15 cellular contexts compared by ENCODE assay signal in the genomic region with DNA sequence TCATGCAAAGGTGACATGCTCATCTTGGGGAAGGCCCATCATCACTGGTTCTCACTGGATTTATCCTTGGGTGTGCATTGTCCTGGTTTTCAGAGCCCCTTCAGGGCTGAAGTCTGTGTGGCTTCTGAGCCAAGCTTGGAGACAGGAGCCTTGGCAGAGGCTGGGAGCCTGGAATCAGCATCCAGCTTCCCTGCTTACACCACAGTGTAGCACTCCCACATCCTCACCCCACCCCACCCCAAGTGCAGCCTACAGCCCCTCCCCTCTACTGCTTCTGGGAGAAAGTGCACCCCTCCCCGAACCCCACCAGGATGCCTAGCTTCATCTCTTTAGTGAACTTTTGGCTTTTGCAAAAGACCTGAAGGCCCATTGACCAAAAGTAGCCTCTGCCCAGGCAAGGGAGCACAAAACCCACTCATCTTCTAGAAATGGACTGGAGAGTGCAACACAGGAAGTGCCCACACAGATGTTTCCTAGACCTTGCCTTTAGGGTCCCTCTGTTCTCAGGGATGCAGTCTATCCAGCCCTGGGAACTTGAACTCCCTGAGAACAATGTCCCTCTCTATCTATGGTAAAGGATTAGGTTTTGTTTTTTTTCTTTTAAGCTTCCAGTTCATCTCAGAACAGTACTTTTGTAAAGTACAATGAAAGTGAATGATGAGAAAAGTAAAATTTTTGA.
A peak's percentile ranks its signal among the peaks of the same experiment; 100 is the strongest.
DNase-seq lines count a peak whose midpoint lies in the region; ATAC-seq and TF ChIP-seq lines count a peak whose summit lies in the region.
"Had no signal": no experiment of that assay in that cellular context is flagged by ENCODE, and none has a peak within 500 bp of the region (broad histone marks: within the 10 kb centered on the region; RNA-seq: fewer than 3 reads in every experiment).

No MANE protein-coding gene starts in this region.

- peaks cover 76% of the 10 kb centered on the region for H3K4me1 Mint-ChIP-seq in activated naive CD4-positive, alpha-beta T cell treated with anti-CD3 and anti-CD28 coated beads for 36 hours (ENCODE audit: low read depth)
- peaks cover 52% of the 10 kb centered on the region for H3K4me1 Mint-ChIP-seq in T-helper 17 cell
- H3K4me1 Mint-ChIP-seq in stimulated activated memory B cell treated with anti-CD40 and anti-IgM and Interleukin-4, amounts not matched to agents 10 μg/mL and 1 μg/mL and 100 μg/mL, for 72 hours = peaks cover 93% of the 10 kb centered on the region
- H3K4me1 Mint-ChIP-seq in osteocyte (ENCODE audit: unreplicated experiment) = peaks cover 32% of the 10 kb centered on the region

- ATAC-seq in T-helper 17 cell = no peak
- ATAC-seq in left cardiac atrium = peak in 1 of 2 donors; percentile 12
- ATAC-seq in stimulated activated memory B cell treated with anti-CD40 and anti-IgM and Interleukin-4, amounts not matched to agents 10 μg/mL and 1 μg/mL and 100 μg/mL, for 72 hours = no peak

- no peaks in the 10 kb centered on the region for H3K36me3 Mint-ChIP-seq in activated naive CD4-positive, alpha-beta T cell treated with anti-CD3 and anti-CD28 coated beads for 36 hours (ENCODE audit: low read depth)
- H3K36me3 Mint-ChIP-seq in T-helper 17 cell (ENCODE audit: low read depth) (peaks cover 3% of the 10 kb centered on the region), osteocyte (ENCODE audit: unreplicated experiment) (no peaks in the 10 kb centered on the region)
- H3K36me3 Mint-ChIP-seq in stimulated activated memory B cell treated with anti-CD40 and anti-IgM and Interleukin-4, amounts not matched to agents 10 μg/mL and 1 μg/mL and 100 μg/mL, for 72 hours = no peaks in the 10 kb centered on the region

- no peaks in the 10 kb centered on the region for H3K27me3 Mint-ChIP-seq in activated naive CD4-positive, alpha-beta T cell treated with anti-CD3 and anti-CD28 coated beads for 36 hours (ENCODE audit: low read depth)
- no peaks in the 10 kb centered on the region for H3K27me3 Mint-ChIP-seq in T-helper 17 cell
- H3K27me3 Mint-ChIP-seq in stimulated activated memory B cell treated with anti-CD40 and anti-IgM and Interleukin-4, amounts not matched to agents 10 μg/mL and 1 μg/mL and 100 μg/mL, for 72 hours = no peaks in the 10 kb centered on the region
- no peaks in the 10 kb centered on the region for H3K27me3 Mint-ChIP-seq in osteocyte (ENCODE audit: unreplicated experiment)

- H3K9me3 Mint-ChIP-seq in activated naive CD4-positive, alpha-beta T cell treated with anti-CD3 and anti-CD28 coated beads for 36 hours = no peaks in the 10 kb centered on the region
- H3K9me3 Mint-ChIP-seq in stimulated activated memory B cell treated with anti-CD40 and anti-IgM and Interleukin-4, amounts not matched to agents 10 μg/mL and 1 μg/mL and 100 μg/mL, for 72 hours = no peaks in the 10 kb centered on the region
- H3K9me3 Mint-ChIP-seq in osteocyte (ENCODE audit: unreplicated experiment) = no peaks in the 10 kb centered on the region

- no peak for TF ChIP-seq CTCF in osteocyte (IDR thresholded peaks at IDR 0.05)

- no peak for DNase-seq in activated naive CD4-positive, alpha-beta T cell treated with anti-CD3 and anti-CD28 coated beads for 36 hours
- DNase-seq in activated naive CD4-positive, alpha-beta T cell treated with anti-CD3 and anti-CD28 coated beads, Interleukin-2, amount 50 U/mL, for 16 hours = no peak
- DNase-seq in T-helper 17 cell = no peak
- DNase-seq in left cardiac atrium = peak; percentile 33
- DNase-seq in NCI-H510A treated with DMSO at 0.1 percent for 48 hours (lab: John Stamatoyannopoulos, UW) = no peak
- no peak for DNase-seq in HK-2 (ENCODE audit: unreplicated experiment)
- DNase-seq in osteocyte (ENCODE audit: extremely low spot score, unreplicated experiment) = no peak
- DNase-seq: activated T-cell treated with anti-CD3 and anti-CD28 coated beads for 4 hours; left lung; NCI-H2081; pancreas; stimulated activated CD4-positive, alpha-beta T cell treated with anti-CD3 and anti-CD28 coated beads, Interleukin-12 subunit alpha, Interleukin-12 subunit beta, amount 100 ng/mL, for 4 hours had no signal

- intact Hi-C loops in activated naive CD4-positive, alpha-beta T cell treated with anti-CD3 and anti-CD28 coated beads for 36 hours (cut with micrococcal nuclease) = loop anchor here (5.0 to 10.0 kb wide), 2 partner anchors 555 to 1948 kb away; no protein-coding TSS in a partner anchor
- intact Hi-C loops in left cardiac atrium (cut with DNase I) = no loop called here

- H3K9me3 ChIP-seq in T-helper 17 cell (ENCODE audit: control insufficient read depth, low read length, poor library complexity, severe bottlenecking) = no peaks in the 10 kb centered on the region
- H3K9me3 ChIP-seq: HAP-1, left lung, pancreas, testis had no signal

- CTCF ChIA-PET in activated naive CD4-positive, alpha-beta T cell treated with anti-CD3 and anti-CD28 coated beads for 36 hours (lab: Charles Lee) = interaction anchor here (0.6 to 2.6 kb wide), 7 partner anchors 9 to 234 kb away, joined by 3 to 8 read pairs (median 4); no protein-coding TSS in a partner anchor

- H3K4me3 Mint-ChIP-seq in activated naive CD4-positive, alpha-beta T cell treated with anti-CD3 and anti-CD28 coated beads for 36 hours = no peak overlapping the region
- H3K4me3 Mint-ChIP-seq in T-helper 17 cell = peak overlapping the region; percentile 53
- peak overlapping the region; percentile 8 for H3K4me3 Mint-ChIP-seq in stimulated activated memory B cell treated with anti-CD40 and anti-IgM and Interleukin-4, amounts not matched to agents 10 μg/mL and 1 μg/mL and 100 μg/mL, for 72 hours
- H3K4me3 Mint-ChIP-seq in osteocyte (ENCODE audit: unreplicated experiment) = no peak overlapping the region

- H3K27ac Mint-ChIP-seq in activated naive CD4-positive, alpha-beta T cell treated with anti-CD3 and anti-CD28 coated beads for 36 hours = peak overlapping the region; percentile 7
- H3K27ac Mint-ChIP-seq in T-helper 17 cell = peak overlapping the region; percentile 94
- peak overlapping the region; percentile 92 for H3K27ac Mint-ChIP-seq in stimulated activated memory B cell treated with anti-CD40 and anti-IgM and Interleukin-4, amounts not matched to agents 10 μg/mL and 1 μg/mL and 100 μg/mL, for 72 hours
- no peak overlapping the region for H3K27ac Mint-ChIP-seq in osteocyte (ENCODE audit: unreplicated experiment)

Comparison
In these comparisons a context has a peak if more than half of its experiments do, and no peak if none do; other contexts are left out.
1. H3K4me3 Mint-ChIP-seq: peak in T-helper 17 cell (single experiment) and stimulated activated memory B cell treated with anti-CD40 and anti-IgM and Interleukin-4, amounts not matched to agents 10 μg/mL and 1 μg/mL and 100 μg/mL, for 72 hours (single experiment); none in activated naive CD4-positive, alpha-beta T cell treated with anti-CD3 and anti-CD28 coated beads for 36 hours (single experiment) and osteocyte (single experiment).